8 cellular contexts compared by ENCODE assay signal in genomic region chr1:155934097-155934932, GRCh38. TPM values are rescaled to one million over a fixed set of nuclear protein-coding genes. Genes with fewer than 3 reads are reported as not detected.
DNase-seq lines count a peak whose midpoint lies in the region; ATAC-seq and TF ChIP-seq lines count a peak whose summit lies in the region.

KHDC4 (minus strand) TSS chr1:155934413; CDS start chr1:155934373, 40 bp downstream.

- H3K4me3 Mint-ChIP-seq in activated T-cell treated with anti-CD3 and anti-CD28 coated beads, Interleukin-2, amount 50 U/mL, for 4 hours: no peak within 1 kb of the TSS
- no peak within 1 kb of the TSS for H3K4me3 Mint-ChIP-seq in stimulated activated effector memory CD8-positive, alpha-beta T cell treated with anti-CD3 and anti-CD28 coated beads, Interleukin-12 subunit alpha, Interleukin-12 subunit beta, amount 100 ng/mL, for 72 hours

- intact Hi-C loops in Panc1 (cut with micrococcal nuclease; ENCODE audit: unreplicated experiment): no loop called here
- intact Hi-C loops in esophagus squamous epithelium (cut with DNase I): loop anchor here (10.0 kb wide), 1 partner anchor 120 kb away; the partner anchor contains the start of genes LAMTOR2 and UBQLN4

- TF ChIP-seq POLR2A in esophagus squamous epithelium (IDR thresholded peaks at IDR 0.05): peak in 3 of 4 donors; percentile 95 to 97 (median 97)

- peaks cover 19% of the 10 kb centered on the region for H3K36me3 Mint-ChIP-seq in activated T-cell treated with anti-CD3 and anti-CD28 coated beads, Interleukin-2, amount 50 U/mL, for 4 hours (ENCODE audit: insufficient read depth)
- no peaks in the 10 kb centered on the region for H3K36me3 Mint-ChIP-seq in stimulated activated effector memory CD8-positive, alpha-beta T cell treated with anti-CD3 and anti-CD28 coated beads, Interleukin-12 subunit alpha, Interleukin-12 subunit beta, amount 100 ng/mL, for 72 hours

- H3K27me3 Mint-ChIP-seq in activated T-cell treated with anti-CD3 and anti-CD28 coated beads, Interleukin-2, amount 50 U/mL, for 4 hours (ENCODE audit: low read depth): no peaks in the 10 kb centered on the region

- H3K27me3 ChIP-seq in Panc1 (ENCODE audit: control insufficient read depth, insufficient read depth, low read length) (no peaks in the 10 kb centered on the region), esophagus squamous epithelium (no peaks in the 10 kb centered on the region)

- no peak within 1 kb of the TSS for H3K27ac Mint-ChIP-seq in stimulated activated effector memory CD8-positive, alpha-beta T cell treated with anti-CD3 and anti-CD28 coated beads, Interleukin-12 subunit alpha, Interleukin-12 subunit beta, amount 100 ng/mL, for 72 hours

- H3K36me3 ChIP-seq in Panc1 (ENCODE audit: control insufficient read depth, insufficient read depth, low read length): peaks cover 26% of the 10 kb centered on the region
- H3K36me3 ChIP-seq in esophagus squamous epithelium: peaks cover 0 to 41% (median 15%) of the 10 kb centered on the region in 3 donors

- no peaks in the 10 kb centered on the region for H3K9me3 Mint-ChIP-seq in activated T-cell treated with anti-CD3 and anti-CD28 coated beads, Interleukin-2, amount 50 U/mL, for 4 hours
- no peaks in the 10 kb centered on the region for H3K9me3 Mint-ChIP-seq in stimulated activated effector memory CD8-positive, alpha-beta T cell treated with anti-CD3 and anti-CD28 coated beads, Interleukin-12 subunit alpha, Interleukin-12 subunit beta, amount 100 ng/mL, for 72 hours

- DNase-seq in DMS79 treated with DMSO at 0.1 percent for 48 hours (lab: John Stamatoyannopoulos, UW) (peak; percentile 99), KG1 (lab: John Stamatoyannopoulos, UW) (peak; percentile 94), Panc1 (ENCODE audit: low read depth, low spot score) (peak; percentile 98), esophagus squamous epithelium (lab: John Stamatoyannopoulos, UW) (peak; percentile 87), myocyte (ENCODE audit: low read depth) (peak; percentile 99)
- peak; percentile 89 for DNase-seq in activated T-cell treated with anti-CD3 and anti-CD28 coated beads, Interleukin-2, amount 50 U/mL, for 4 hours
- peak; percentile 74 to 93 for DNase-seq in stimulated activated effector memory CD8-positive, alpha-beta T cell treated with anti-CD3 and anti-CD28 coated beads, Interleukin-12 subunit alpha, Interleukin-12 subunit beta, amount 100 ng/mL, for 72 hours (ENCODE audit: low spot score in 2 of 2)

- in situ Hi-C loops in Panc1 (cut with HindIII; ENCODE audit: low pct_unique_long_range_greater_than_20kb, low sequenced_read_pairs): no loop called here

- CTCF ChIA-PET in Panc1 (lab: Charles Lee): interaction anchor here (0.6 kb wide), 1 partner anchor 283 kb away, joined by 3 read pairs; no protein-coding TSS in a partner anchor

- TF ChIP-seq CTCF in Panc1 (IDR thresholded peaks at IDR 0.05) (no peak), esophagus squamous epithelium (IDR thresholded peaks at IDR 0.05) (peak in 3 of 6 experiments; percentile 17 to 37 (median 26))

- H3K4me1 Mint-ChIP-seq in activated T-cell treated with anti-CD3 and anti-CD28 coated beads, Interleukin-2, amount 50 U/mL, for 4 hours (ENCODE audit: low read depth): peaks cover 33% of the 10 kb centered on the region
- peaks cover 26% of the 10 kb centered on the region for H3K4me1 Mint-ChIP-seq in stimulated activated effector memory CD8-positive, alpha-beta T cell treated with anti-CD3 and anti-CD28 coated beads, Interleukin-12 subunit alpha, Interleukin-12 subunit beta, amount 100 ng/mL, for 72 hours

- peak within 1 kb of the TSS; percentile 93 to 98 for H3K4me3 ChIP-seq in Panc1 (ENCODE audit: low read depth in 2 of 2, low read length in 2 of 2)
- H3K4me3 ChIP-seq in esophagus squamous epithelium: peak within 1 kb of the TSS; percentile 48 to 98 (median 82)

- 0 to 1% methylated on average over 50 of the region's 50 CpGs for WGBS in esophagus squamous epithelium, 2 donors

- H3K27ac ChIP-seq in Panc1 (ENCODE audit: low read length) (peak within 1 kb of the TSS; percentile 99), esophagus squamous epithelium (peak within 1 kb of the TSS; percentile 93 to 98 (median 94))

- H3K9me3 ChIP-seq in Panc1 (ENCODE audit: control insufficient read depth, insufficient read depth, low read depth, low read length) (no peaks in the 10 kb centered on the region), esophagus squamous epithelium (no peaks in the 10 kb centered on the region)

- POLR2A ChIA-PET in Panc1 (lab: Charles Lee): interaction anchor here (0.6 to 1.7 kb wide), 4 partner anchors 10 to 163 kb away, joined by 3 to 5 read pairs (median 3); no protein-coding TSS in a partner anchor

- BruUV-seq in Panc1 (replicated peaks; lab: Mats Ljungman, UMichigan): no TSS peak

- ATAC-seq in GM21723 (IDR thresholded peaks at IDR 0.05; ENCODE audit: unreplicated experiment) (peak; percentile 90), Panc1 (peak; percentile 96)
- ATAC-seq in activated T-cell treated with anti-CD3 and anti-CD28 coated beads, Interleukin-2, amount 50 U/mL, for 4 hours: peak; percentile 96
- peak; percentile 98 for ATAC-seq in stimulated activated effector memory CD8-positive, alpha-beta T cell treated with anti-CD3 and anti-CD28 coated beads, Interleukin-12 subunit alpha, Interleukin-12 subunit beta, amount 100 ng/mL, for 72 hours

- H3K4me1 ChIP-seq in Panc1 (ENCODE audit: control insufficient read depth, insufficient read depth, low read length) (peaks cover 33% of the 10 kb centered on the region), esophagus squamous epithelium (peaks cover 22 to 69% (median 45%) of the 10 kb centered on the region in 3 donors)

RNA-seq across cellular contexts. Expression of gene KHDC4, which starts in this region (rescaled TPM):
- total RNA-seq in Panc1 (2021; ENCODE audit: unreplicated experiment) (80.4 TPM), esophagus squamous epithelium (10 to 100 TPM; 12.4 to 48.1 (median 33.9) TPM), myocyte (50.6 and 54.2 TPM in 2 replicates)
- 33.3 TPM for polyA plus RNA-seq in Panc1 (2012; ENCODE audit: insufficient read length)
- 10 to 100 TPM; 32.2 to 38.3 (median 37.9) TPM for total RNA-seq in activated T-cell treated with anti-CD3 and anti-CD28 coated beads, Interleukin-2, amount 50 U/mL, for 4 hours
- polyA plus RNA-seq in myocyte (2012): 32.6 TPM

Comparison
In these comparisons a context has a peak if more than half of its experiments do, and no peak if none do; other contexts are left out.
1. Peak in every context shown above with its lines: DNase-seq, ATAC-seq, H3K4me3 ChIP-seq and H3K27ac ChIP-seq.